ENCODE assay signal across 9 cellular contexts in genomic region chr17:47695664-47696376, GRCh38. TPM values are rescaled to one million over a fixed set of nuclear protein-coding genes. Genes with fewer than 3 reads are reported as not detected.
DNase-seq lines count a peak whose midpoint lies in the region; ATAC-seq and TF ChIP-seq lines count a peak whose summit lies in the region.
"Had no signal": no experiment of that assay in that cellular context is flagged by ENCODE, and none has a peak within 500 bp of the region (broad histone marks: within the 10 kb centered on the region; RNA-seq: fewer than 3 reads in every experiment).

No MANE protein-coding gene starts in this region.

- in situ Hi-C loops in G401 (cut with HindIII; ENCODE audit: low sequenced_read_pairs), result no loop called here

- TF ChIP-seq CTCF in left ventricle myocardium inferior (IDR thresholded peaks at IDR 0.05; ENCODE audit: borderline replicate concordance), result no peak

- DNase-seq in G401 (ENCODE audit: low spot score), result peak; percentile 26
- DNase-seq in T-cell, result no peak
- DNase-seq in left ventricle myocardium inferior, result no peak
- DNase-seq in NCI-H1436 treated with DMSO at 0.1 percent for 48 hours (lab: John Stamatoyannopoulos, UW), result no peak
- DNase-seq in stimulated activated CD4-positive, alpha-beta T cell treated with anti-CD3 and anti-CD28 coated beads, Interleukin-4, amount 100 ng/mL, for 1 hour, result no peak
- DNase-seq in NCI-H1417 (lab: John Stamatoyannopoulos, UW), result no peak
- DNase-seq: NCI-H510A had no signal

- no peaks in the 10 kb centered on the region for H3K27me3 Mint-ChIP-seq in T-cell

- peak overlapping the region; percentile 73 to 90 (median 80) for H3K4me3 Mint-ChIP-seq in T-cell

- peaks cover 43% of the 10 kb centered on the region for H3K4me1 ChIP-seq in left ventricle myocardium inferior
- peaks cover 4% of the 10 kb centered on the region for H3K4me1 ChIP-seq in rectal smooth muscle tissue (ENCODE audit: control insufficient read depth, insufficient read depth, low read length)

- no peaks in the 10 kb centered on the region for H3K9me3 Mint-ChIP-seq in T-cell

- H3K9ac ChIP-seq in rectal smooth muscle tissue (ENCODE audit: low read length), result no peak overlapping the region

- H3K4me1 Mint-ChIP-seq in T-cell, result peaks cover 27 to 54% (median 28%) of the 10 kb centered on the region in 3 donors

- POLR2A ChIA-PET in T-cell (lab: Charles Lee), result no interaction called here

- peak overlapping the region; percentile 89 for H3K27ac ChIP-seq in left ventricle myocardium inferior (replicated peaks)
- H3K27ac ChIP-seq in rectal smooth muscle tissue (ENCODE audit: low read depth, low read length), result peak overlapping the region; percentile 11

- peak overlapping the region; percentile 99 for H3K4me3 ChIP-seq in left ventricle myocardium inferior
- H3K4me3 ChIP-seq in rectal smooth muscle tissue (ENCODE audit: low read length), result peak overlapping the region; percentile 73

- CTCF ChIA-PET in T-cell (lab: Charles Lee), result no interaction called here

- H3K27me3 ChIP-seq in left ventricle myocardium inferior (ENCODE audit: low read depth), result no peaks in the 10 kb centered on the region
- H3K27me3 ChIP-seq in rectal smooth muscle tissue (ENCODE audit: control insufficient read depth, insufficient read depth, low read length), result no peaks in the 10 kb centered on the region

- intact Hi-C loops in left ventricle myocardium inferior (cut with micrococcal nuclease), result no loop called here

- H3K9me3 ChIP-seq in left ventricle myocardium inferior (replicated peaks), result no peaks in the 10 kb centered on the region

- no peak overlapping the region for H3K27ac Mint-ChIP-seq in T-cell

- ATAC-seq in T-cell (replicated peaks in 1 of 4), result no peak
- ATAC-seq in GM21360 (IDR thresholded peaks at IDR 0.05; ENCODE audit: unreplicated experiment), result no peak

- H3K36me3 ChIP-seq in left ventricle myocardium inferior (peaks cover 21% of the 10 kb centered on the region), rectal smooth muscle tissue (ENCODE audit: control insufficient read depth, insufficient read depth, low read length) (peaks cover 7% of the 10 kb centered on the region)

- no peaks in the 10 kb centered on the region for H3K36me3 Mint-ChIP-seq in T-cell

RNA-seq across cellular contexts. Expression of gene TBKBP1, which starts 1.9 kb away (rescaled TPM):
- total RNA-seq in G401 (2014; rRNA removed; shearing (Covaris generic)), result 18.9 and 32.5 TPM in 2 replicates
- total RNA-seq in T-cell (10 to 100 TPM in 1 of 5 donors, 1 to 10 TPM in 4; 4.5 to 20.5 (median 7.2) TPM), left ventricle myocardium inferior (14.8 TPM)

RNA-seq across cellular contexts. Expression of gene TBX21, which starts 37.2 kb away (rescaled TPM):
- not detected in 2 replicates for total RNA-seq in G401 (2014; rRNA removed; shearing (Covaris generic))
- total RNA-seq in T-cell (10 to 100 TPM in 4 of 5 donors, 1 to 10 TPM in 1; 7.9 to 37.3 (median 20.8) TPM), left ventricle myocardium inferior (0.25 TPM)

RNA-seq across cellular contexts. Expression of gene KPNB1, which starts 46.1 kb away (rescaled TPM):
- 200 and 386 TPM in 2 replicates for total RNA-seq in G401 (2014; rRNA removed; shearing (Covaris generic))
- total RNA-seq in T-cell (100 to 1,000 TPM; 216 to 262 (median 240) TPM), left ventricle myocardium inferior (173 TPM)
